25 cellular contexts compared by ENCODE assay signal in the genomic region with DNA sequence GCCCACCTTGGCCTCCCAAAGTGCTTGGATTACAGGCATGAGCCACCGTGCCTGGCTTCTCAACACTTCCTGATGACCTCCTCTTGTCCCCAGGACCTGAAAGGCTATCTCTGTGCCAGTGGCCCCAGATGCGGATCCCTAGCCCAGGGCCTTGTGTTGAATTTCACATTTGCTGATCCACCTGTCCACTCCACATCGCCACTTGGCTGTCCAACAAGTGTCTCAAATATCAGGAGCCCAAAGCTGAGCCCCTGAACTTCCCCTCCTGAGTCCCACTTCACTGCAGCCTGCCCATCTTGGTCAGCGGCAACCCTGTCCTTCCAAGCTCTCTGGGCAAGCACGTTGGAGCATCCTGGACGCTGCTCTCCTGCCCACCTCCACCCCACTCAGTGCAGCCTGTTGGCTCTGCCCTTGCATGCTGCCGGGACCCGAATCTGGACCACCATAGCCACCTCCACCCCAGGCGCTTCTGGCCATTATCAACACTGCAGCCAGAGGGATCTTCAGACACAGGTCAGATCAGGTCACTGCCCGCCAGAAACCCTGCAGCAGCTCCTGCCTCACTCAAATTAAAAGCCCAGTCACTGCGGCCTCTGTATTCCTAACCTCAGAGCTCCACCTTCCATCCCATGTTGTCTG.
A peak's percentile ranks its signal among the peaks of the same experiment; 100 is the strongest.
DNase-seq lines count a peak whose midpoint lies in the region; FAIRE-seq and TF ChIP-seq lines count a peak whose summit lies in the region.
"Had no signal": no experiment of that assay in that cellular context is flagged by ENCODE, and none has a peak within 500 bp of the region (broad histone marks: within the 10 kb centered on the region; RNA-seq: fewer than 3 reads in every experiment).

No MANE protein-coding gene starts in this region.

- H3K4me2 ChIP-seq in astrocyte (ENCODE audit: low read length) (no peak overlapping the region), neural progenitor cell (no peak overlapping the region)

- H3K27ac ChIP-seq in astrocyte (ENCODE audit: low read depth, low read length) (no peak overlapping the region), neural progenitor cell (no peak overlapping the region)
- H3K27ac ChIP-seq: SJSA1 had no signal

- no peak for FAIRE-seq in astrocyte (lab: Jason Lieb, UNC)
- FAIRE-seq: GM12891 had no signal

- H3K4me1 ChIP-seq in astrocyte (ENCODE audit: insufficient read depth, low read length): no peaks in the 10 kb centered on the region
- no peaks in the 10 kb centered on the region for H3K4me1 ChIP-seq in neural progenitor cell
- H3K4me1 ChIP-seq: SJSA1 had no signal

- H3K36me3 ChIP-seq in astrocyte (ENCODE audit: insufficient read depth, low read length) (no peaks in the 10 kb centered on the region), neural progenitor cell (no peaks in the 10 kb centered on the region)
- H3K36me3 ChIP-seq: MG63, SJSA1 had no signal

- H3F3A ChIP-seq in neural progenitor cell (ENCODE audit: low read depth): no peaks in the 10 kb centered on the region

- H2AFZ ChIP-seq in astrocyte (ENCODE audit: low read depth, low read length) (no peak overlapping the region), neural progenitor cell (replicated peaks) (no peak overlapping the region)

- peaks cover 9% of the 10 kb centered on the region for H3K4me1 Mint-ChIP-seq in astrocyte (ENCODE audit: low read depth, unreplicated experiment)
- no peaks in the 10 kb centered on the region for H3K4me1 Mint-ChIP-seq in neural progenitor cell
- H3K4me1 Mint-ChIP-seq in type B pancreatic cell (ENCODE audit: unreplicated experiment): no peaks in the 10 kb centered on the region

- H3K4me3 Mint-ChIP-seq in astrocyte (ENCODE audit: unreplicated experiment) (peak overlapping the region; percentile 27), neural progenitor cell (peak overlapping the region; percentile 62), type B pancreatic cell (no peak overlapping the region)
- H3K4me3 Mint-ChIP-seq: effector memory CD8-positive, alpha-beta T cell; stimulated activated naive CD8-positive, alpha-beta T cell treated with anti-CD3 and anti-CD28 coated beads, Interleukin-15, Interleukin-2, amounts not matched to agents 100 ng/mL and 50 ng/mL, for 24 hours had no signal

- H4K20me1 ChIP-seq in astrocyte (ENCODE audit: insufficient read depth, low read length) (no peaks in the 10 kb centered on the region), neural progenitor cell (ENCODE audit: low read depth) (no peaks in the 10 kb centered on the region)

- H3K9ac ChIP-seq in astrocyte (ENCODE audit: low read length) (no peak overlapping the region), neural progenitor cell (no peak overlapping the region)

- TF ChIP-seq CTCF in astrocyte (IDR thresholded peaks at IDR 0.05; ENCODE audit: insufficient read depth, low read depth, low read length) (no peak), neural progenitor cell (IDR thresholded peaks at IDR 0.05) (no peak), type B pancreatic cell (conservative IDR thresholded peaks at IDR 0.05) (no peak)

- H3K27me3 ChIP-seq in astrocyte (ENCODE audit: insufficient read depth, low read length) (no peaks in the 10 kb centered on the region), neural progenitor cell (no peaks in the 10 kb centered on the region)
- H3K27me3 ChIP-seq: MG63, SJSA1 had no signal

- H3K27me3 Mint-ChIP-seq in astrocyte (ENCODE audit: low read depth, unreplicated experiment) (peaks cover 5% of the 10 kb centered on the region), neural progenitor cell (ENCODE audit: insufficient read depth, low read depth) (peaks cover 5% of the 10 kb centered on the region), type B pancreatic cell (no peaks in the 10 kb centered on the region)
- H3K27me3 Mint-ChIP-seq: stimulated activated naive CD8-positive, alpha-beta T cell treated with anti-CD3 and anti-CD28 coated beads, Interleukin-15, Interleukin-2, amounts not matched to agents 100 ng/mL and 50 ng/mL, for 24 hours had no signal

- H3K79me2 ChIP-seq in astrocyte (ENCODE audit: insufficient read depth, low read length) (no peaks in the 10 kb centered on the region), neural progenitor cell (ENCODE audit: low read depth) (no peaks in the 10 kb centered on the region)

- no peaks in the 10 kb centered on the region for H3K9me3 ChIP-seq in astrocyte (ENCODE audit: insufficient read depth, low read depth, low read length)
- no peaks in the 10 kb centered on the region for H3K9me3 ChIP-seq in neural progenitor cell (ENCODE audit: low read depth)
- H3K9me3 ChIP-seq: MG63, SJSA1 had no signal

- H3K4me3 ChIP-seq in astrocyte (ENCODE audit: insufficient read depth, low read depth, low read length) (no peak overlapping the region), neural progenitor cell (no peak overlapping the region)
- H3K4me3 ChIP-seq: MG63, SJSA1 had no signal

- peak; percentile 43 for DNase-seq in activated effector memory CD4-positive, alpha-beta T cell treated with anti-CD3 and anti-CD28 coated beads, Interleukin-2, amount 50 U/mL, for 16 hours
- DNase-seq in activated effector memory CD4-positive, alpha-beta T cell treated with Interleukin-2 at 50 U/mL for 16 hours: no peak
- DNase-seq in astrocyte (ENCODE audit: low read depth) (no peak), neural progenitor cell (ENCODE audit: low spot score) (no peak), type B pancreatic cell (ENCODE audit: extremely low spot score, unreplicated experiment) (peak; percentile 63), DMS153 (lab: John Stamatoyannopoulos, UW) (no peak), A172 (ENCODE audit: low spot score) (no peak)
- no peak for DNase-seq in stimulated activated CD4-positive, alpha-beta T cell treated with anti-CD3 and anti-CD28 coated beads, Interleukin-2, amount 100 ng/mL, for 24 hours
- DNase-seq: activated CD4-positive, CD25-positive, alpha-beta regulatory T cell; activated gamma-delta T cell treated with Interleukin-2 at 50 U/mL for 16 hours; amygdala; C1 segment of cervical spinal cord; effector memory CD8-positive, alpha-beta T cell; GF-D8; glutamatergic neuron; HCEC 1CT; IMR-90; MG63; NCI-H1436; NCI-H2171; NCI-H69; nucleus accumbens had no signal

- no peak overlapping the region for H3K27ac Mint-ChIP-seq in astrocyte (ENCODE audit: unreplicated experiment)
- H3K27ac Mint-ChIP-seq in neural progenitor cell: no peak overlapping the region
- H3K27ac Mint-ChIP-seq in type B pancreatic cell: no peak overlapping the region
- H3K27ac Mint-ChIP-seq: effector memory CD8-positive, alpha-beta T cell; stimulated activated naive CD8-positive, alpha-beta T cell treated with anti-CD3 and anti-CD28 coated beads, Interleukin-15, Interleukin-2, amounts not matched to agents 100 ng/mL and 50 ng/mL, for 24 hours had no signal

- H3K9me3 Mint-ChIP-seq in astrocyte (ENCODE audit: unreplicated experiment) (peaks cover 26% of the 10 kb centered on the region), neural progenitor cell (peaks cover 19% of the 10 kb centered on the region), type B pancreatic cell (no peaks in the 10 kb centered on the region)
- H3K9me3 Mint-ChIP-seq: stimulated activated naive CD8-positive, alpha-beta T cell treated with anti-CD3 and anti-CD28 coated beads, Interleukin-15, Interleukin-2, amounts not matched to agents 100 ng/mL and 50 ng/mL, for 24 hours had no signal

- H3K36me3 Mint-ChIP-seq in astrocyte (ENCODE audit: low read depth, unreplicated experiment) (peaks cover 2% of the 10 kb centered on the region), neural progenitor cell (no peaks in the 10 kb centered on the region), type B pancreatic cell (no peaks in the 10 kb centered on the region)

Comparison
In these comparisons a context has a peak if more than half of its experiments do, and no peak if none do; other contexts are left out.
1. DNase-seq: peak in activated effector memory CD4-positive, alpha-beta T cell treated with anti-CD3 and anti-CD28 coated beads, Interleukin-2, amount 50 U/mL, for 16 hours (single experiment) and type B pancreatic cell (single experiment); none in activated effector memory CD4-positive, alpha-beta T cell treated with Interleukin-2 at 50 U/mL for 16 hours (single experiment), astrocyte (single experiment), neural progenitor cell (single experiment), DMS153 (single experiment), A172 (single experiment) and stimulated activated CD4-positive, alpha-beta T cell treated with anti-CD3 and anti-CD28 coated beads, Interleukin-2, amount 100 ng/mL, for 24 hours (0 of 2).